ENCODE assay signal across 1 cellular context in genomic region chr14:49623941-49624806, GRCh38.
A peak's percentile ranks its signal among the peaks of the same experiment; 100 is the strongest.
TF ChIP-seq lines count a peak whose summit lies in the region.

No MANE protein-coding gene starts in this region.

TF ChIP-seq in H1, 55 proteins besides CTCF, POLR2A, EP300 and RAD21:
- TF ChIP-seq KDM1A (IDR thresholded peaks at IDR 0.05; ENCODE audit: borderline replicate concordance, low read length) (peak; percentile 67), CREB1 (IDR thresholded peaks at IDR 0.05) (no peak)
